ENCODE assay signal across 10 cellular contexts in genomic region chr18:76351961-76352581, GRCh38.
A peak's percentile ranks its signal among the peaks of the same experiment; 100 is the strongest.
DNase-seq lines count a peak whose midpoint lies in the region; ATAC-seq, FAIRE-seq and TF ChIP-seq lines count a peak whose summit lies in the region.
"Had no signal": no experiment of that assay in that cellular context is flagged by ENCODE, and none has a peak within 500 bp of the region (broad histone marks: within the 10 kb centered on the region; RNA-seq: fewer than 3 reads in every experiment).

No MANE protein-coding gene starts in this region.

- intact Hi-C loops in GM12878 (cut with micrococcal nuclease; ENCODE audit: unreplicated experiment) (no loop called here), lower leg skin (cut with DNase I; ENCODE audit: low total_unique reads) (no loop called here)

- RAD21 ChIA-PET in GM12878 (lab: Charles Lee; ENCODE audit: unreplicated experiment): no interaction called here

- SMC1A ChIA-PET in GM12878 (lab: Charles Lee; ENCODE audit: uncharacterized antibody, unreplicated experiment): no interaction called here

- no peak overlapping the region for H2AFZ ChIP-seq in GM12878 (ENCODE audit: control insufficient read depth, low read depth, low read length)

- H3K4me3 ChIP-seq in GM12878 (no peak overlapping the region), lower leg skin (ENCODE audit: low read depth, poor library complexity, severe bottlenecking) (no peak overlapping the region)
- H3K4me3 ChIP-seq: SK-N-MC, tibial artery had no signal

- no peaks in the 10 kb centered on the region for H3K79me2 ChIP-seq in GM12878 (ENCODE audit: control insufficient read depth, insufficient read depth, low read length)

- H3K36me3 ChIP-seq in GM12878 (ENCODE audit: control insufficient read depth in 2 of 2, insufficient read depth in 2 of 2, low read length in 1 of 2): peaks cover 0 to 2% of the 10 kb centered on the region in 2 experiments; a peak in 2 of 4 replicates

- DNase-seq in AG09319 (ENCODE audit: extremely low read depth, low read depth): peak; percentile 85
- peak; percentile 45 to 92 (median 83) for DNase-seq in NCI-H1417 (lab: John Stamatoyannopoulos, UW)
- no peak for DNase-seq in GM12878 (ENCODE audit: low read depth, low spot score)
- DNase-seq in lower leg skin (ENCODE audit: low spot score in 2 of 2): peak; percentile 54 to 90
- DNase-seq in erythroblast (lab: John Stamatoyannopoulos, UW): no peak
- no peak for DNase-seq in activated naive CD4-positive, alpha-beta T cell (lab: John Stamatoyannopoulos, UW)

- no peak overlapping the region for H3K4me3 Mint-ChIP-seq in activated T-helper 17 cell treated with anti-CD3 and anti-CD28 coated beads, Interleukin-2, amount 50 U/mL, for 72 hours

- TF ChIP-seq CTCF in AG09319 (IDR thresholded peaks at IDR 0.05; ENCODE audit: low read depth, low read length) (no peak), GM12878 (IDR thresholded peaks at IDR 0.05 in 2 of 3, conservative IDR thresholded peaks at IDR 0.05 in 1 of 3; ENCODE audit: control insufficient read depth in 2 of 3, extremely low read depth in 1 of 3, insufficient read depth in 1 of 3, low read depth in 3 of 3, low read length in 3 of 3) (no peak), lower leg skin (IDR thresholded peaks at IDR 0.05) (no peak)

- ATAC-seq in GM12878 (no peak), GM18873 (IDR thresholded peaks at IDR 0.05; ENCODE audit: low FRiP score, unreplicated experiment) (no peak)
- ATAC-seq in activated T-helper 17 cell treated with anti-CD3 and anti-CD28 coated beads, Interleukin-2, amount 50 U/mL, for 72 hours (replicated peaks): no peak

- no peaks in the 10 kb centered on the region; the same call in 2 of the 3 replicates for H3K9me3 ChIP-seq in GM12878 (replicated peaks; ENCODE audit: control insufficient read depth, insufficient read depth, low read length)
- H3K9me3 ChIP-seq: tibial artery had no signal

- TF ChIP-seq POLR2A in GM12878 (IDR thresholded peaks at IDR 0.05; ENCODE audit: low read depth, low read length): peak; percentile 41
- no peak for TF ChIP-seq POLR2A in lower leg skin (IDR thresholded peaks at IDR 0.05)
- no peak for TF ChIP-seq POLR2A in erythroblast (IDR thresholded peaks at IDR 0.05; ENCODE audit: low read length)

- TF ChIP-seq EP300 in GM12878 (IDR thresholded peaks at IDR 0.05; ENCODE audit: borderline replicate concordance in 1 of 2, control insufficient read depth in 1 of 2, low read depth in 2 of 2, low read length in 2 of 2): no peak

- in situ Hi-C loops in GM12878 (cut with MboI): loop anchor here (25.0 kb wide), 1 partner anchor 1715 kb away; no protein-coding TSS in a partner anchor

- peaks cover 8% of the 10 kb centered on the region for H3K4me1 Mint-ChIP-seq in activated T-helper 17 cell treated with anti-CD3 and anti-CD28 coated beads, Interleukin-2, amount 50 U/mL, for 72 hours

- BruUV-seq in GM12878 (replicated peaks; lab: Mats Ljungman, UMichigan): no TSS peak

- no peak overlapping the region for H3K27ac Mint-ChIP-seq in activated T-helper 17 cell treated with anti-CD3 and anti-CD28 coated beads, Interleukin-2, amount 50 U/mL, for 72 hours

- no peak for FAIRE-seq in GM12878 (lab: Jason Lieb, UNC)

- no peak overlapping the region for H3K9ac ChIP-seq in GM12878 (ENCODE audit: control insufficient read depth, insufficient read depth, low read length)

- 48% methylated on average over 24 of the region's 24 CpGs for WGBS in GM12878 (ENCODE audit: insufficient coverage, insufficient replicate concordance, low lambda C conversion rate, missing lambda C conversion rate)
- 58 to 61% methylated on average over 24 of the region's 24 CpGs for whole genome bisulfite sequencing in lower leg skin, 2 donors

- no peak for TF ChIP-seq RAD21 in GM12878 (IDR thresholded peaks at IDR 0.05; ENCODE audit: insufficient read depth, low read depth, low read length)

- no peaks in the 10 kb centered on the region for H3K36me3 Mint-ChIP-seq in activated T-helper 17 cell treated with anti-CD3 and anti-CD28 coated beads, Interleukin-2, amount 50 U/mL, for 72 hours (ENCODE audit: low read depth)

- H3K9me3 Mint-ChIP-seq in activated T-helper 17 cell treated with anti-CD3 and anti-CD28 coated beads, Interleukin-2, amount 50 U/mL, for 72 hours: no peaks in the 10 kb centered on the region

- H3K4me1 ChIP-seq in GM12878 (ENCODE audit: control insufficient read depth, insufficient read depth, low read length): no peaks in the 10 kb centered on the region

- H3K27me3 ChIP-seq in GM12878 (replicated peaks in 1 of 2; ENCODE audit: control insufficient read depth in 2 of 2, insufficient read depth in 2 of 2, low read length in 1 of 2): no peaks in the 10 kb centered on the region

- no peak overlapping the region for H3K27ac ChIP-seq in GM12878 (ENCODE audit: control insufficient read depth, insufficient read depth)
- H3K27ac ChIP-seq: SK-N-MC, tibial artery had no signal

- POLR2A ChIA-PET in GM12878 (lab: Charles Lee): no interaction called here

- CTCF ChIA-PET in GM12878 (lab: Yijun Ruan, JAX): no interaction called here

- no peaks in the 10 kb centered on the region for H4K20me1 ChIP-seq in GM12878 (ENCODE audit: control insufficient read depth, insufficient read depth)

- no peaks in the 10 kb centered on the region for H3K27me3 Mint-ChIP-seq in activated T-helper 17 cell treated with anti-CD3 and anti-CD28 coated beads, Interleukin-2, amount 50 U/mL, for 72 hours

- H3K4me2 ChIP-seq in GM12878 (ENCODE audit: control insufficient read depth, insufficient read depth): no peak overlapping the region

TF ChIP-seq in GM12878, 131 proteins besides CTCF, POLR2A, EP300 and RAD21:
- TF ChIP-seq WRNIP1 (IDR thresholded peaks at IDR 0.05; ENCODE audit: borderline replicate concordance, low read depth, low read length) (no peak), SIN3A (IDR thresholded peaks at IDR 0.05; ENCODE audit: low read depth, low read length) (no peak), MXI1 (IDR thresholded peaks at IDR 0.05; ENCODE audit: low read depth, low read length) (no peak), HSF1 (IDR thresholded peaks at IDR 0.05; ENCODE audit: low read depth, low read length) (no peak), SREBF2 (IDR thresholded peaks at IDR 0.05; ENCODE audit: low read length) (no peak), NR2C2 (IDR thresholded peaks at IDR 0.05; ENCODE audit: borderline replicate concordance, control insufficient read depth, insufficient read length, low read depth) (no peak)
- TF ChIP-seq, protein P1, sequence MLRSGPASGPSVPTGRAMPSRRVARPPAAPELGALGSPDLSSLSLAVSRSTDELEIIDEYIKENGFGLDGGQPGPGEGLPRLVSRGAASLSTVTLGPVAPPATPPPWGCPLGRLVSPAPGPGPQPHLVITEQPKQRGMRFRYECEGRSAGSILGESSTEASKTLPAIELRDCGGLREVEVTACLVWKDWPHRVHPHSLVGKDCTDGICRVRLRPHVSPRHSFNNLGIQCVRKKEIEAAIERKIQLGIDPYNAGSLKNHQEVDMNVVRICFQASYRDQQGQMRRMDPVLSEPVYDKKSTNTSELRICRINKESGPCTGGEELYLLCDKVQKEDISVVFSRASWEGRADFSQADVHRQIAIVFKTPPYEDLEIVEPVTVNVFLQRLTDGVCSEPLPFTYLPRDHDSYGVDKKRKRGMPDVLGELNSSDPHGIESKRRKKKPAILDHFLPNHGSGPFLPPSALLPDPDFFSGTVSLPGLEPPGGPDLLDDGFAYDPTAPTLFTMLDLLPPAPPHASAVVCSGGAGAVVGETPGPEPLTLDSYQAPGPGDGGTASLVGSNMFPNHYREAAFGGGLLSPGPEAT (IDR thresholded peaks at IDR 0.05; ENCODE audit: low read depth): no peak

Comparison
In these comparisons a context has a peak if more than half of its experiments do, and no peak if none do; other contexts are left out.
1. DNase-seq: peak in AG09319 (single experiment), NCI-H1417 (3 of 3) and lower leg skin (2 of 2); none in GM12878 (single experiment), erythroblast (0 of 2) and activated naive CD4-positive, alpha-beta T cell (0 of 4).